ENCODE assay signal across 8 cellular contexts in genomic region chr21:44817506-44817880, GRCh38. TPM values are rescaled to one million over a fixed set of nuclear protein-coding genes. Genes with fewer than 3 reads are reported as not detected.
DNase-seq lines count a peak whose midpoint lies in the region; ATAC-seq and TF ChIP-seq lines count a peak whose summit lies in the region.

No MANE protein-coding gene starts in this region.

- no peak overlapping the region for H2AFZ ChIP-seq in neural progenitor cell (replicated peaks)

- H3K36me3 ChIP-seq in KOPT-K1 (ENCODE audit: insufficient read depth, low read length) (peaks cover 16% of the 10 kb centered on the region), SJCRH30 (no peaks in the 10 kb centered on the region), neural progenitor cell (no peaks in the 10 kb centered on the region)

- H4K20me1 ChIP-seq in neural progenitor cell (ENCODE audit: low read depth) = peaks cover 45% of the 10 kb centered on the region

- H3K9me3 Mint-ChIP-seq in neural progenitor cell = peaks cover 21% of the 10 kb centered on the region
- peaks cover 12% of the 10 kb centered on the region for H3K9me3 Mint-ChIP-seq in stimulated activated naive CD8-positive, alpha-beta T cell treated with anti-CD3 and anti-CD28 coated beads, Interleukin-15, Interleukin-2, amounts not matched to agents 100 ng/mL and 50 ng/mL, for 24 hours

- H3K4me2 ChIP-seq in neural progenitor cell = peak overlapping the region; percentile 78

- no peak overlapping the region for H3K27ac Mint-ChIP-seq in neural progenitor cell
- no peak overlapping the region for H3K27ac Mint-ChIP-seq in stimulated activated naive CD8-positive, alpha-beta T cell treated with anti-CD3 and anti-CD28 coated beads, Interleukin-15, Interleukin-2, amounts not matched to agents 100 ng/mL and 50 ng/mL, for 24 hours

- ATAC-seq in GM21825 (IDR thresholded peaks at IDR 0.05; ENCODE audit: unreplicated experiment) = peak; percentile 69
- peak; percentile 80 for ATAC-seq in foreskin keratinocyte

- H3K4me3 Mint-ChIP-seq in neural progenitor cell = peak overlapping the region; percentile 81
- peak overlapping the region; percentile 74 for H3K4me3 Mint-ChIP-seq in stimulated activated naive CD8-positive, alpha-beta T cell treated with anti-CD3 and anti-CD28 coated beads, Interleukin-15, Interleukin-2, amounts not matched to agents 100 ng/mL and 50 ng/mL, for 24 hours

- H3K4me1 ChIP-seq in SJCRH30 = no peaks in the 10 kb centered on the region; the same call in 1 of the 2 replicates
- H3K4me1 ChIP-seq in foreskin keratinocyte = no peaks in the 10 kb centered on the region
- H3K4me1 ChIP-seq in neural progenitor cell = no peaks in the 10 kb centered on the region

- peak; percentile 67 for DNase-seq in DMS79 treated with DMSO at 0.1 percent for 48 hours (lab: John Stamatoyannopoulos, UW)
- peak; percentile 85 to 89 for DNase-seq in SJCRH30
- DNase-seq in activated naive CD4-positive, alpha-beta T cell (lab: John Stamatoyannopoulos, UW) = peak; percentile 84 to 95 (median 87)
- DNase-seq in foreskin keratinocyte = peak; percentile 47 to 68
- DNase-seq in neural progenitor cell (ENCODE audit: low spot score) = peak; percentile 94

- H3K9ac ChIP-seq in neural progenitor cell = no peak overlapping the region

- peaks cover 4% of the 10 kb centered on the region for H3K36me3 Mint-ChIP-seq in neural progenitor cell
- peaks cover 8% of the 10 kb centered on the region for H3K36me3 Mint-ChIP-seq in stimulated activated naive CD8-positive, alpha-beta T cell treated with anti-CD3 and anti-CD28 coated beads, Interleukin-15, Interleukin-2, amounts not matched to agents 100 ng/mL and 50 ng/mL, for 24 hours (ENCODE audit: low read depth)

- H3K4me3 ChIP-seq in SJCRH30 (peak overlapping the region; percentile 74), neural progenitor cell (peak overlapping the region; percentile 55)

- H3K9me3 ChIP-seq in KOPT-K1 (ENCODE audit: insufficient read depth, low read length, poor library complexity, severe bottlenecking) = peaks cover 9% of the 10 kb centered on the region
- peaks cover 2% of the 10 kb centered on the region; the same call in 1 of the 2 replicates for H3K9me3 ChIP-seq in SJCRH30 (replicated peaks)
- peaks cover under 1% of the 10 kb centered on the region for H3K9me3 ChIP-seq in neural progenitor cell (ENCODE audit: low read depth)

- peaks cover 41% of the 10 kb centered on the region for H3K79me2 ChIP-seq in neural progenitor cell (ENCODE audit: low read depth)

- TF ChIP-seq CTCF in foreskin keratinocyte (conservative IDR thresholded peaks at IDR 0.05) (peak; percentile 22), neural progenitor cell (IDR thresholded peaks at IDR 0.05) (no peak)

- H3K4me1 Mint-ChIP-seq in neural progenitor cell = peaks cover 9% of the 10 kb centered on the region
- peaks cover 12% of the 10 kb centered on the region for H3K4me1 Mint-ChIP-seq in stimulated activated naive CD8-positive, alpha-beta T cell treated with anti-CD3 and anti-CD28 coated beads, Interleukin-15, Interleukin-2, amounts not matched to agents 100 ng/mL and 50 ng/mL, for 24 hours (ENCODE audit: low read depth)

- H3F3A ChIP-seq in neural progenitor cell (ENCODE audit: low read depth) = peaks cover 5% of the 10 kb centered on the region

- H3K27me3 Mint-ChIP-seq in neural progenitor cell (ENCODE audit: insufficient read depth, low read depth) = peaks cover 3% of the 10 kb centered on the region
- H3K27me3 Mint-ChIP-seq in stimulated activated naive CD8-positive, alpha-beta T cell treated with anti-CD3 and anti-CD28 coated beads, Interleukin-15, Interleukin-2, amounts not matched to agents 100 ng/mL and 50 ng/mL, for 24 hours = peaks cover 7% of the 10 kb centered on the region

- H3K27ac ChIP-seq in KOPT-K1 (ENCODE audit: low read depth, low read length, poor library complexity, severe bottlenecking) = peak overlapping the region; percentile 87
- peak overlapping the region; percentile 27; the same call in 1 of the 2 replicates for H3K27ac ChIP-seq in SJCRH30
- H3K27ac ChIP-seq in foreskin keratinocyte = no peak overlapping the region
- H3K27ac ChIP-seq in neural progenitor cell = no peak overlapping the region

- no peaks in the 10 kb centered on the region for H3K27me3 ChIP-seq in SJCRH30
- no peaks in the 10 kb centered on the region for H3K27me3 ChIP-seq in foreskin keratinocyte
- H3K27me3 ChIP-seq in neural progenitor cell = no peaks in the 10 kb centered on the region

RNA-seq across cellular contexts. Expression of gene SUMO3, which starts 0.4 kb away (rescaled TPM):
- 70.3 and 76.9 TPM in 2 replicates for total RNA-seq in SJCRH30 (2014; rRNA removed; shearing (Covaris generic))
- 127 and 134 TPM in 2 replicates for total RNA-seq in foreskin keratinocyte
- 129 and 147 TPM in 2 replicates for polyA plus RNA-seq in foreskin keratinocyte
- 117 and 135 TPM in 2 replicates for total RNA-seq in neural progenitor cell (ENCODE audit: low replicate concordance)

RNA-seq across cellular contexts. Expression of gene UBE2G2, which starts 15.9 kb away (rescaled TPM):
- total RNA-seq in SJCRH30 (2014; rRNA removed; shearing (Covaris generic)) = 79.5 and 90.5 TPM in 2 replicates
- 52.5 and 55.4 TPM in 2 replicates for total RNA-seq in foreskin keratinocyte
- 26.4 and 30.1 TPM in 2 replicates for polyA plus RNA-seq in foreskin keratinocyte
- total RNA-seq in neural progenitor cell (ENCODE audit: low replicate concordance) = 76.7 and 83.1 TPM in 2 replicates

RNA-seq across cellular contexts. Expression of gene PTTG1IP, which starts 56.0 kb away (rescaled TPM):
- total RNA-seq in SJCRH30 (2014; rRNA removed; shearing (Covaris generic)) = 195 TPM in 2 replicates
- total RNA-seq in foreskin keratinocyte (116 and 149 TPM in 2 replicates), neural progenitor cell (ENCODE audit: low replicate concordance) (162 and 192 TPM in 2 replicates)
- 92.9 and 104 TPM in 2 replicates for polyA plus RNA-seq in foreskin keratinocyte

Comparison
In these comparisons a context has a peak if more than half of its experiments do, and no peak if none do; other contexts are left out.
1. H3K27ac ChIP-seq: peak in KOPT-K1 (single experiment) and SJCRH30 (single experiment); none in foreskin keratinocyte (single experiment) and neural progenitor cell (single experiment).
2. Peak in every context shown above with its lines, with median percentiles within 50 percentile points of each other: DNase-seq.